ENCODE assay signal across 22 cellular contexts in genomic region chr1:170388489-170388888, GRCh38.
"Had no signal": no experiment of that assay in that cellular context is flagged by ENCODE, and none has a peak within 500 bp of the region (broad histone marks: within the 10 kb centered on the region; RNA-seq: fewer than 3 reads in every experiment).

No MANE protein-coding gene starts in this region.

- H3K9me3 Mint-ChIP-seq: activated CD4-positive, alpha-beta memory T cell treated with anti-CD3 and anti-CD28 coated beads for 36 hours; activated T-cell treated with anti-CD3 and anti-CD28 coated beads, Interleukin-2, amount 50 U/mL, for 72 hours; neural crest cell had no signal

- ATAC-seq: activated T-cell treated with anti-CD3 and anti-CD28 coated beads, Interleukin-2, amount 50 U/mL, for 72 hours; body of pancreas; naive thymus-derived CD4-positive, alpha-beta T cell; sciatic nerve; stimulated activated naive B cell treated with anti-CD40 and anti-IgM and Interleukin-4, amounts not matched to agents 10 μg/mL and 1 μg/mL and 100 μg/mL, for 72 hours; T-helper 17 cell had no signal

- H3K4me1 Mint-ChIP-seq: activated naive CD4-positive, alpha-beta T cell treated with anti-CD3 and anti-CD28 coated beads, Interleukin-2, amount 50 U/mL, for 24 hours; naive thymus-derived CD4-positive, alpha-beta T cell; neural crest cell; stimulated activated naive B cell treated with anti-CD40 and anti-IgM and Interleukin-4, amounts not matched to agents 10 μg/mL and 1 μg/mL and 100 μg/mL, for 72 hours; T-helper 17 cell had no signal

- H3K27ac ChIP-seq: body of pancreas, esophagus muscularis mucosa, heart left ventricle, vagina had no signal

- H3K27me3 Mint-ChIP-seq: stimulated activated naive B cell treated with anti-CD40 and anti-IgM and Interleukin-4, amounts not matched to agents 10 μg/mL and 1 μg/mL and 100 μg/mL, for 72 hours; type B pancreatic cell had no signal

- DNase-seq: activated CD4-positive, alpha-beta memory T cell treated with anti-CD3 and anti-CD28 coated beads for 36 hours; activated CD4-positive, alpha-beta T cell treated with anti-CD3 and anti-CD28 coated beads for 48 hours; activated effector memory CD4-positive, alpha-beta T cell treated with anti-CD3 and anti-CD28 coated beads, Interleukin-2, amount 50 U/mL, for 16 hours; activated T-cell treated with anti-CD3 and anti-CD28 coated beads, Interleukin-2, amount 50 U/mL, for 72 hours; anterior cingulate cortex; body of pancreas; central memory CD4-positive, alpha-beta T cell; dermis blood vessel endothelial cell; effector CD8-positive, alpha-beta T cell; heart left ventricle; naive thymus-derived CD4-positive, alpha-beta T cell; posterior cingulate gyrus; small intestine; stimulated activated CD4-positive, alpha-beta T cell treated with anti-CD3 and anti-CD28 coated beads, Interleukin-2, amount 100 ng/mL, for 24 hours; stimulated activated naive B cell treated with anti-CD40 and anti-IgM and Interleukin-4, amounts not matched to agents 10 μg/mL and 1 μg/mL and 100 μg/mL, for 72 hours; T-helper 17 cell had no signal

- H3K27me3 ChIP-seq: body of pancreas, esophagus muscularis mucosa, heart left ventricle, vagina had no signal

- H3K36me3 Mint-ChIP-seq: activated CD4-positive, alpha-beta memory T cell treated with anti-CD3 and anti-CD28 coated beads for 36 hours; activated naive CD4-positive, alpha-beta T cell treated with anti-CD3 and anti-CD28 coated beads, Interleukin-2, amount 50 U/mL, for 24 hours; naive thymus-derived CD4-positive, alpha-beta T cell; stimulated activated naive B cell treated with anti-CD40 and anti-IgM and Interleukin-4, amounts not matched to agents 10 μg/mL and 1 μg/mL and 100 μg/mL, for 72 hours; type B pancreatic cell had no signal

- H3K27ac Mint-ChIP-seq: activated CD4-positive, alpha-beta memory T cell treated with anti-CD3 and anti-CD28 coated beads for 36 hours; activated naive CD4-positive, alpha-beta T cell treated with anti-CD3 and anti-CD28 coated beads, Interleukin-2, amount 50 U/mL, for 24 hours; activated T-cell treated with anti-CD3 and anti-CD28 coated beads, Interleukin-2, amount 50 U/mL, for 72 hours; naive thymus-derived CD4-positive, alpha-beta T cell; stimulated activated naive B cell treated with anti-CD40 and anti-IgM and Interleukin-4, amounts not matched to agents 10 μg/mL and 1 μg/mL and 100 μg/mL, for 72 hours; T-helper 17 cell; type B pancreatic cell had no signal

- H3K4me1 ChIP-seq: body of pancreas, esophagus muscularis mucosa, vagina had no signal

- H3K4me3 Mint-ChIP-seq: activated CD4-positive, alpha-beta memory T cell treated with anti-CD3 and anti-CD28 coated beads for 36 hours; activated naive CD4-positive, alpha-beta T cell treated with anti-CD3 and anti-CD28 coated beads, Interleukin-2, amount 50 U/mL, for 24 hours; activated T-cell treated with anti-CD3 and anti-CD28 coated beads, Interleukin-2, amount 50 U/mL, for 72 hours; naive thymus-derived CD4-positive, alpha-beta T cell; neural crest cell; stimulated activated naive B cell treated with anti-CD40 and anti-IgM and Interleukin-4, amounts not matched to agents 10 μg/mL and 1 μg/mL and 100 μg/mL, for 72 hours; T-helper 17 cell; type B pancreatic cell had no signal
